ENCODE assay signal across 11 cellular contexts in the genomic region with DNA sequence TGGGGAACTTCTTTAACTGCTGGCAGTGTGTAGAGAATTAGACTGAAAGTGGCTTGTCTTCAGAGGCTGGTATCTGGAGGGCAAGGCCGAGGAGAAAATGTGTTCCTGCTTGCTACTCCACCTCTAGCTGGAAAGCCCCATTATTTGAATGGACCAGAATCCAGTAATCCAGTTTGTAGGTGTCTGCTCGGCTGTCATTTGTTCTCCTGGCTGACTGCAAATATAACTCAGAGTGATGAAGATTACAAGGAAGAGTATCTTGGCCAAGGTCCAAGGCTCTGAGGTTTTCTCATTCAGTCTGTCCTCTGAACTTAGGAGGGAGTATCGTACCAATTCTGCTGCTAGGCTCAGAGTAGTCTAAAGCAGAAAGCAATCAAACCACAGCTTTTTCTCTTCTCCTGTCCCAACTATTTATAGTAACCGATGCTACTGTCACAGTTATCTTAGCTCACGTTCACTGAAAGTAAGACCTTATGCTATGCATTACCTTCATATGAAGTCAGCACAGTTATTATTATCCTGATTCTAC.
A peak's percentile ranks its signal among the peaks of the same experiment; 100 is the strongest.
DNase-seq lines count a peak whose midpoint lies in the region; ATAC-seq and TF ChIP-seq lines count a peak whose summit lies in the region.
"Had no signal": no experiment of that assay in that cellular context is flagged by ENCODE, and none has a peak within 500 bp of the region (broad histone marks: within the 10 kb centered on the region; RNA-seq: fewer than 3 reads in every experiment).

No MANE protein-coding gene starts in this region.

- peak overlapping the region; percentile 5 for H2AFZ ChIP-seq in mammary epithelial cell (ENCODE audit: low read depth, low read length)

- in situ Hi-C loops in mammary epithelial cell (cut with MboI; ENCODE audit: low sequenced_read_pairs in 2 of 2) = loop anchor here in 1 of 2 donors (25.0 kb wide), 1 partner anchor 303 kb away; no protein-coding TSS in a partner anchor

- POLR2A ChIA-PET in MCF 10A (lab: Yijun Ruan, JAX) = interaction anchor here (1.0 to 1.1 kb wide), 2 partner anchors 18 to 21 kb away, joined by 3 read pairs; no protein-coding TSS in a partner anchor

- intact Hi-C loops in mammary epithelial cell (cut with micrococcal nuclease) (no loop called here), MCF 10A (cut with micrococcal nuclease) (no loop called here), testis (cut with DNase I; ENCODE audit: low total_unique reads) (no loop called here), ascending aorta (cut with DNase I) (no loop called here)

- no peaks in the 10 kb centered on the region for H3K9me3 ChIP-seq in mammary epithelial cell (replicated peaks; ENCODE audit: insufficient read depth, low read length)
- H3K9me3 ChIP-seq in testis = no peaks in the 10 kb centered on the region
- H3K9me3 ChIP-seq in ascending aorta = no peaks in the 10 kb centered on the region

- H3K27ac ChIP-seq in mammary epithelial cell (ENCODE audit: insufficient read depth, low read depth, low read length) (no peak overlapping the region), testis (no peak overlapping the region), ascending aorta (no peak overlapping the region)
- H3K27ac ChIP-seq: coronary artery had no signal

- H3K27me3 ChIP-seq in mammary epithelial cell (ENCODE audit: insufficient read depth, low read length) (no peaks in the 10 kb centered on the region), testis (no peaks in the 10 kb centered on the region), ascending aorta (no peaks in the 10 kb centered on the region)

- TF ChIP-seq POLR2A in testis (IDR thresholded peaks at IDR 0.05) = no peak

- H3K4me1 Mint-ChIP-seq in MCF 10A (ENCODE audit: insufficient read depth, unreplicated experiment) = peaks cover 4% of the 10 kb centered on the region

- H3K4me3 ChIP-seq in mammary epithelial cell (replicated peaks in 1 of 3; ENCODE audit: insufficient read depth in 1 of 3, low read depth in 2 of 3, low read length in 3 of 3) = no peak overlapping the region
- H3K4me3 ChIP-seq in testis = no peak overlapping the region
- H3K4me3 ChIP-seq in ascending aorta = no peak overlapping the region
- H3K4me3 ChIP-seq: coronary artery, K562 had no signal

- no peak overlapping the region for H3K27ac Mint-ChIP-seq in MCF 10A (ENCODE audit: low read depth, unreplicated experiment)

- ATAC-seq in HG02852 (IDR thresholded peaks at IDR 0.05; ENCODE audit: unreplicated experiment) = peak; percentile 86
- ATAC-seq: K562 had no signal

- H3K9ac ChIP-seq in mammary epithelial cell (ENCODE audit: insufficient read depth, low read length) = no peak overlapping the region

- H3K9me3 Mint-ChIP-seq in MCF 10A (ENCODE audit: unreplicated experiment) = no peaks in the 10 kb centered on the region

- 46% methylated on average over 5 of the region's 5 CpGs for WGBS in mammary epithelial cell (ENCODE audit: low coverage, missing lambda C conversion rate)
- WGBS in testis, 2 donors = 44 to 61% methylated on average over 5 of the region's 5 CpGs

- DNase-seq in mammary epithelial cell (peak; percentile 65), MCF 10A (ENCODE audit: unreplicated experiment) (no peak), MV-4-11 (lab: John Stamatoyannopoulos, UW) (peak; percentile 29), testis (peak; percentile 27), ascending aorta (ENCODE audit: low spot score in 2 of 2) (no peak)
- no peak for DNase-seq in activated CD4-positive, CD25-positive, alpha-beta regulatory T cell treated with anti-CD3 and anti-CD28 coated beads, Interleukin-2, amount 50 U/mL, for 72 hours
- no peak for DNase-seq in stimulated activated naive CD4-positive, alpha-beta T cell (lab: John Stamatoyannopoulos, UW)
- DNase-seq: CD4-positive, CD25-positive, alpha-beta regulatory T cell had no signal

- H3K4me1 ChIP-seq in mammary epithelial cell (ENCODE audit: insufficient read depth, low read length) (peaks cover 28% of the 10 kb centered on the region), testis (no peaks in the 10 kb centered on the region), ascending aorta (no peaks in the 10 kb centered on the region)

- dilution Hi-C loops in mammary epithelial cell (cut with HindIII; ENCODE audit: low sequenced_read_pairs) = no loop called here

- no peaks in the 10 kb centered on the region for H3K36me3 ChIP-seq in mammary epithelial cell (ENCODE audit: insufficient read depth, low read length)
- no peaks in the 10 kb centered on the region for H3K36me3 ChIP-seq in testis (ENCODE audit: low read depth, missing control alignments)
- no peaks in the 10 kb centered on the region for H3K36me3 ChIP-seq in ascending aorta

- H3K4me2 ChIP-seq in mammary epithelial cell (ENCODE audit: insufficient read depth, low read depth, low read length) = no peak overlapping the region

- H3K27me3 Mint-ChIP-seq in MCF 10A (ENCODE audit: insufficient read depth, unreplicated experiment) = no peaks in the 10 kb centered on the region
- H3K27me3 Mint-ChIP-seq: CD4-positive, CD25-positive, alpha-beta regulatory T cell had no signal

- H4K20me1 ChIP-seq in mammary epithelial cell (ENCODE audit: insufficient read depth, low read length) = no peaks in the 10 kb centered on the region

- CTCF ChIA-PET in mammary epithelial cell (lab: Charles Lee; ENCODE audit: low non-redundant PET) (no interaction called here), MCF 10A (lab: Yijun Ruan, JAX) (interaction anchor here (2.2 kb wide), 1 partner anchor 304 kb away, joined by 7 read pairs; no protein-coding TSS in a partner anchor)

- H3K36me3 Mint-ChIP-seq in MCF 10A (ENCODE audit: insufficient read depth, unreplicated experiment) = no peaks in the 10 kb centered on the region
- H3K36me3 Mint-ChIP-seq: CD4-positive, CD25-positive, alpha-beta regulatory T cell had no signal

- no TSS peak for BruUV-seq in mammary epithelial cell (replicated peaks; lab: Mats Ljungman, UMichigan)
- BruUV-seq in MCF 10A (replicated peaks; lab: Mats Ljungman, UMichigan) = no TSS peak

- no peak overlapping the region for H3K4me3 Mint-ChIP-seq in MCF 10A (ENCODE audit: unreplicated experiment)
- H3K4me3 Mint-ChIP-seq: CD4-positive, CD25-positive, alpha-beta regulatory T cell had no signal

- no peaks in the 10 kb centered on the region for H3K79me2 ChIP-seq in mammary epithelial cell (ENCODE audit: insufficient read depth, low read length)

- TF ChIP-seq CTCF in mammary epithelial cell (conservative IDR thresholded peaks at IDR 0.05 in 1 of 2, IDR thresholded peaks at IDR 0.05 in 1 of 2; ENCODE audit: extremely low read depth in 1 of 2, insufficient read depth in 1 of 2, low read depth in 1 of 2, low read length in 2 of 2) (no peak), MCF 10A (IDR thresholded peaks at IDR 0.05; ENCODE audit: unreplicated experiment) (no peak), testis (IDR thresholded peaks at IDR 0.05) (no peak), ascending aorta (IDR thresholded peaks at IDR 0.05) (no peak)

Comparison
In these comparisons a context has a peak if more than half of its experiments do, and no peak if none do; other contexts are left out.
1. DNase-seq: peak in mammary epithelial cell (single experiment), MV-4-11 (single experiment) and testis (single experiment); none in MCF 10A (single experiment), activated CD4-positive, CD25-positive, alpha-beta regulatory T cell treated with anti-CD3 and anti-CD28 coated beads, Interleukin-2, amount 50 U/mL, for 72 hours (single experiment), stimulated activated naive CD4-positive, alpha-beta T cell (0 of 6) and ascending aorta (0 of 2).